In the genomic region with DNA sequence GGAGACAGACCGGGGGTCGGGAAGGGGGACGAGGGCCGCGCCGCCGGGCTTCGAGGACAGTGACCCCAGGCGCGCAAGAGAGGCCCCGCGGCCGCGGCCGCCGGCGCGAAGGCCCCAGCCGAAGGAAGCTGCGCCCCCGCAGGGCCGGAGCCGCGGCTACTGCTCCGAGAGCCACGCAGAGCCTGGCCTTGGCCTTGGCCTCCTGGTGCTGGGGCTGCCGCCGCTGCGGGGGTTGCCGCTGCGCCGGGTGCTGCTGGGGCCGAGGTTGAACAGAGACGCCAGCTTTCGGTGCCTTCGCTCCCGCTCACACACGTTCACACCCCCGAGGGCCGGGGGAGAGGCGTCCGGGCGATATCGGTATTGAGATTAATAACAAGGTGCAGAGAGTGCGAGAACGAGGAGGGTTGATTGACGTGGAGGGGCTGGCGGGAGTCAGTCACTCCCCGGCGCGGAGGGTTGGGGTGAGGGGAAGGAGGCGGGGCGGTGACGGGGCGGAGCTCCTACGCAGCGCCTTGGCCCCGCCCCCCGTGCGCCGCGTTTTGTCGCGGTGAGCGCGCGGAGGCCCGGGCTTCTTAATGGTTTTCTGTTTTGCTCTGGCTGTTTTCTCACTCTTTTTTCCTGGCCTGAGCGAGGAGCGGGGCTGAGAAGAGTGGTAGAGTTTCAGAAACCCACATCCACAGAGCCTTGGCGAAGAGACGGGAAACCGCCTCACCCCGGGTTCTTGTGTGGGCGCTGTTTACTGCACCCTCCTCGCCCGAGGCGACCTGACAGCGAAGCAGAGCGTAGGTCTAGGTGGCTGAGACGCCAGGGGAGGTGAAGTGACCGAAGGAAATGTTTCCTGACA, we compare ENCODE assay signal across 1 cellular context.
TF ChIP-seq lines count a peak whose summit lies in the region.

No MANE protein-coding gene starts in this region.

TF ChIP-seq in HEK293, 187 proteins besides CTCF, POLR2A, EP300 and RAD21 (continued from another document):
- TF ChIP-seq, protein P1, sequence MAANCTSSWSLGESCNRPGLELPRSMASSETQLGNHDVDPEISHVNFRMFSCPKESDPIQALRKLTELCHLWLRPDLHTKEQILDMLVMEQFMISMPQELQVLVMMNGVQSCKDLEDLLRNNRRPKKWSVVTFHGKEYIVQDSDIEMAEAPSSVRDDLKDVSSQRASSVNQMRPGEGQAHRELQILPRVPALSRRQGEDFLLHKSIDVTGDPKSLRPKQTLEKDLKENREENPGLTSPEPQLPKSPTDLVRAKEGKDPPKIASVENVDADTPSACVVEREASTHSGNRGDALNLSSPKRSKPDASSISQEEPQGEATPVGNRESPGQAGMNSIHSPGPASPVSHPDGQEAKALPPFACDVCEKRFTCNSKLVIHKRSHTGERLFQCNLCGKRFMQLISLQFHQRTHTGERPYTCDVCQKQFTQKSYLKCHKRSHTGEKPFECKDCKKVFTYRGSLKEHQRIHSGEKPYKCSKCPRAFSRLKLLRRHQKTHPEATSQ (tag by site-specific recombination; IDR thresholded peaks at IDR 0.05) = 0 out of 2 replicates have a peak, but pooled peaks have one; percentile 7
- peak; percentile 42; the same call in 1 of the 2 replicates for TF ChIP-seq ZNF629 (tag by site-specific recombination; IDR thresholded peaks at IDR 0.05)
- no peak for TF ChIP-seq MZF1 (tag by site-specific recombination; IDR thresholded peaks at IDR 0.05; ENCODE audit: borderline replicate concordance)
- TF ChIP-seq ZBTB17 (tag by site-specific recombination; IDR thresholded peaks at IDR 0.05) = peak; percentile 36; the same call in 1 of the 2 replicates
- peak; percentile 23; the same call in 1 of the 2 replicates for TF ChIP-seq ZNF76 (tag by site-specific recombination; IDR thresholded peaks at IDR 0.05; ENCODE audit: borderline replicate concordance, low read depth)
- peak; percentile 83 for TF ChIP-seq SP3 (tag by site-specific recombination; IDR thresholded peaks at IDR 0.05)
